ENCODE assay signal across 12 cellular contexts in the genomic region with DNA sequence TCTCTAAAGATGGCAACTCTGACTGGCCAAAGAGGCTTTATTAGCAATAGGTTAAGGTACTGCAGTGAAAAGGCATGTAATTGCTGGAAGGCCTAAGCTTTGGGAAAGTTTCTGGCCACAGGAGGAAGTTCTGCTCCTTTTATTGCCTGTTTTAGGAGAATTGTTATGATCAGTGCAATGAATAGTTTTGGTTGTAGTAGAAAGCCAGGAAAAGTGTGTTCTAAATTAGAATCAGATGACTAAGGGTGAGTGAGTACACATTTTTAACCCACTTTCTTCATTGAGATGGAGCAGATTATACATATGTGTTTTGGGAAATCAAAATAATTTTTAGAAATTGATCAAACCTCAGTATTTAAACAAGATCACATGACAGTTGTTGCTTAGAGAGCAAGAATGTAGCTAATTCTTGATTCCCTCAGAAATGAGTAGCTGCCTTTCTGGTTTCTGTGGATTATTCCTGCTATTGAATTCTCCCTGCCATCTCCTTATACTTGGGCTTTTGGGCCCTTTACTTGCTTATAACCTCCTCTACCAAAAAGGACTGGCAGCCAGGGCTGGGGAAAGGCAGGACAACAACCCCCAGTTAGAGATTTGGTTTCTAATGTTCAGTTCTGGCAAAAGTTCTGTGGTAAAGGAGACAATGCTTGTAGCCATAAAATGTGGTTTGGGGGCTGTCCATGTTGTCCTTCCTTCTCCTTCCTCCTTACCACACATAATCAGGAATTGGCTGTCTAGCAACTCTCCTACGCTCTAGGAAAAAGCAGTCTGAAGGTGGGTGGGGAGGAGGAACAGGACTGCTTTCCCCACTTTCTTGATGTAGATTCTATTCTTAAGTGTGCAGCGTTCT.
DNase-seq lines count a peak whose midpoint lies in the region; ATAC-seq and TF ChIP-seq lines count a peak whose summit lies in the region.
"Had no signal": no experiment of that assay in that cellular context is flagged by ENCODE, and none has a peak within 500 bp of the region (broad histone marks: within the 10 kb centered on the region; RNA-seq: fewer than 3 reads in every experiment).

No MANE protein-coding gene starts in this region.

- H3K4me3 Mint-ChIP-seq in activated CD4-positive, alpha-beta T cell treated with anti-CD3 and anti-CD28 coated beads for 36 hours: no peak overlapping the region
- H3K4me3 Mint-ChIP-seq: stimulated activated naive CD8-positive, alpha-beta T cell treated with anti-CD3 and anti-CD28 coated beads, Interleukin-15, Interleukin-2, amounts not matched to agents 100 ng/mL and 50 ng/mL, for 24 hours had no signal

- no peak for DNase-seq in activated CD4-positive, alpha-beta T cell treated with anti-CD3 and anti-CD28 coated beads for 36 hours
- DNase-seq in activated CD4-positive, alpha-beta T cell treated with anti-CD3 and anti-CD28 coated beads for 1 hour: no peak
- peak; percentile 80 for DNase-seq in fibroblast of villous mesenchyme (ENCODE audit: low read depth)
- no peak for DNase-seq in SKM-1 treated with dmso at 0.1 percent for 144 hours (lab: John Stamatoyannopoulos, UW; ENCODE audit: unreplicated experiment)
- DNase-seq in MG63: no peak
- DNase-seq in SHP77 (lab: John Stamatoyannopoulos, UW): no peak
- DNase-seq: kidney, right cardiac atrium had no signal

- POLR2A ChIA-PET in activated CD4-positive, alpha-beta T cell treated with anti-CD3 and anti-CD28 coated beads for 36 hours (lab: Charles Lee): no interaction called here

- H3K27ac Mint-ChIP-seq in activated CD4-positive, alpha-beta T cell treated with anti-CD3 and anti-CD28 coated beads for 36 hours: peak overlapping the region; percentile 44
- H3K27ac Mint-ChIP-seq: stimulated activated naive CD8-positive, alpha-beta T cell treated with anti-CD3 and anti-CD28 coated beads, Interleukin-15, Interleukin-2, amounts not matched to agents 100 ng/mL and 50 ng/mL, for 24 hours had no signal

- peak overlapping the region; percentile 33 for H3K27ac ChIP-seq in subcutaneous abdominal adipose tissue (ENCODE audit: low read depth, low read length)

- no peak for ATAC-seq in activated CD4-positive, alpha-beta T cell treated with anti-CD3 and anti-CD28 coated beads for 36 hours
- peak; percentile 90 for ATAC-seq in SK-N-SH treated with all-trans-retinoic acid at 6 μM for 48 hours
- ATAC-seq: A549, right cardiac atrium had no signal

- peaks cover 5% of the 10 kb centered on the region for H3K9me3 Mint-ChIP-seq in activated CD4-positive, alpha-beta T cell treated with anti-CD3 and anti-CD28 coated beads for 36 hours (ENCODE audit: low read depth)

- H3K4me3 ChIP-seq in fibroblast of villous mesenchyme (ENCODE audit: low read depth, low read length) (no peak overlapping the region), subcutaneous abdominal adipose tissue (ENCODE audit: low read depth in 1 of 5, low read length in 5 of 5) (no peak overlapping the region), MG63 (no peak overlapping the region)
- H3K4me3 ChIP-seq: A549 had no signal

- H3K36me3 ChIP-seq in subcutaneous abdominal adipose tissue (ENCODE audit: control insufficient read depth in 5 of 5, insufficient read depth in 5 of 5, low read length in 5 of 5) (no peaks in the 10 kb centered on the region), MG63 (no peaks in the 10 kb centered on the region; the same call in 1 of the 2 replicates)

- H3K4me1 Mint-ChIP-seq in activated CD4-positive, alpha-beta T cell treated with anti-CD3 and anti-CD28 coated beads for 36 hours: peaks cover 27% of the 10 kb centered on the region

- no peak overlapping the region for H3K9ac ChIP-seq in subcutaneous abdominal adipose tissue (ENCODE audit: low read length in 5 of 5)

- CTCF ChIA-PET in activated CD4-positive, alpha-beta T cell treated with anti-CD3 and anti-CD28 coated beads for 36 hours (lab: Charles Lee): interaction anchor here (0.7 to 1.1 kb wide), 4 partner anchors 23 to 222 kb away, joined by 3 read pairs; no protein-coding TSS in a partner anchor

- H3K9me3 ChIP-seq in subcutaneous abdominal adipose tissue (ENCODE audit: control insufficient read depth in 5 of 5, low read length in 5 of 5) (no peaks in the 10 kb centered on the region), MG63 (no peaks in the 10 kb centered on the region; the same call in none of the 2 replicates)
- H3K9me3 ChIP-seq: A549 had no signal

- no peaks in the 10 kb centered on the region for H3K27me3 ChIP-seq in subcutaneous abdominal adipose tissue (ENCODE audit: control insufficient read depth in 5 of 5, insufficient read depth in 4 of 5, low read length in 5 of 5)
- H3K27me3 ChIP-seq in MG63: no peaks in the 10 kb centered on the region

- no peaks in the 10 kb centered on the region for H3K27me3 Mint-ChIP-seq in activated CD4-positive, alpha-beta T cell treated with anti-CD3 and anti-CD28 coated beads for 36 hours
- H3K27me3 Mint-ChIP-seq: stimulated activated naive CD8-positive, alpha-beta T cell treated with anti-CD3 and anti-CD28 coated beads, Interleukin-15, Interleukin-2, amounts not matched to agents 100 ng/mL and 50 ng/mL, for 24 hours had no signal

- no peaks in the 10 kb centered on the region for H3K36me3 Mint-ChIP-seq in activated CD4-positive, alpha-beta T cell treated with anti-CD3 and anti-CD28 coated beads for 36 hours (ENCODE audit: low read depth)

- intact Hi-C loops in activated CD4-positive, alpha-beta T cell treated with anti-CD3 and anti-CD28 coated beads for 36 hours (cut with DNase I, micrococcal nuclease): no loop called here

- peaks cover 0 to 8% (median 4%) of the 10 kb centered on the region in 5 donors for H3K4me1 ChIP-seq in subcutaneous abdominal adipose tissue (ENCODE audit: control insufficient read depth in 5 of 5, insufficient read depth in 5 of 5, low read length in 5 of 5)
- H3K4me1 ChIP-seq: A549 had no signal

- no peak for TF ChIP-seq CTCF in fibroblast of villous mesenchyme (IDR thresholded peaks at IDR 0.05; ENCODE audit: insufficient read depth, low read depth, low read length)

TF ChIP-seq in SK-N-SH treated with all-trans-retinoic acid at 6 μM for 48 hours, 23 proteins besides CTCF, POLR2A, EP300 and RAD21:
- no peak for TF ChIP-seq ZNF70 (CRISPR knock-in tag; IDR thresholded peaks at IDR 0.05)
- TF ChIP-seq GLIS3 (CRISPR knock-in tag; IDR thresholded peaks at IDR 0.05): no peak
- TF ChIP-seq SNAI2 (CRISPR knock-in tag; IDR thresholded peaks at IDR 0.05): no peak
- no peak for TF ChIP-seq ZFP30 (CRISPR knock-in tag; IDR thresholded peaks at IDR 0.05)
- TF ChIP-seq TCF4 (CRISPR knock-in tag; IDR thresholded peaks at IDR 0.05; ENCODE audit: borderline replicate concordance): no peak
- no peak for TF ChIP-seq TOX (CRISPR knock-in tag; IDR thresholded peaks at IDR 0.05; ENCODE audit: borderline replicate concordance)
- TF ChIP-seq RARB (CRISPR knock-in tag; IDR thresholded peaks at IDR 0.05): no peak
- TF ChIP-seq CREB5 (CRISPR knock-in tag; IDR thresholded peaks at IDR 0.05; ENCODE audit: low read depth): no peak
